In genomic region chr6:16270178-16270794, GRCh38 we compare ENCODE assay signal across 1 cellular context.
TF ChIP-seq lines count a peak whose summit lies in the region.

No MANE protein-coding gene starts in this region.

TF ChIP-seq in K562, 482 proteins besides CTCF, POLR2A, EP300 and RAD21 (continued from another document):
- TF ChIP-seq E2F1 (CRISPR knock-in tag; IDR thresholded peaks at IDR 0.05) (no peak; the same call in 1 of the 2 replicates), CBFA2T2 (conservative IDR thresholded peaks at IDR 0.05) (peak; percentile 99), ZNF431 (CRISPR knock-in tag; IDR thresholded peaks at IDR 0.05) (no peak), BACH1 (tag; IDR thresholded peaks at IDR 0.05) (peak; percentile 47; the same call in 1 of the 2 replicates), NR0B1 (IDR thresholded peaks at IDR 0.05; ENCODE audit: partially characterized antibody) (no peak), HMG20A (CRISPR knock-in tag; conservative IDR thresholded peaks at IDR 0.05) (no peak), PYGO2 (tag; IDR thresholded peaks at IDR 0.05) (no peak), SP2 (IDR thresholded peaks at IDR 0.05; ENCODE audit: extremely low read depth, low read depth, low read length, poor library complexity, severe bottlenecking) (no peak), ZNF384 (IDR thresholded peaks at IDR 0.05; ENCODE audit: low read depth, low read length) (no peak), MED1 (CRISPR knock-in tag; IDR thresholded peaks at IDR 0.05; ENCODE audit: borderline replicate concordance) (no peak), ARNT (IDR thresholded peaks at IDR 0.05) (peak; percentile 76 to 92; a peak in 2 of 4 replicates), MEF2D (tag; conservative IDR thresholded peaks at IDR 0.05; ENCODE audit: low read depth) (peak; percentile 77), MTF1 (CRISPR knock-in tag; IDR thresholded peaks at IDR 0.05; ENCODE audit: borderline replicate concordance) (no peak), BHLHE40 (IDR thresholded peaks at IDR 0.05; ENCODE audit: low read length) (peak; percentile 86), RNF219 (CRISPR knock-in tag; IDR thresholded peaks at IDR 0.05) (no peak), ETV1 (tag; conservative IDR thresholded peaks at IDR 0.05; ENCODE audit: low read depth) (peak; percentile 97), NCOR1 (IDR thresholded peaks at IDR 0.05) (peak; percentile 99), TCF15 (CRISPR knock-in tag; IDR thresholded peaks at IDR 0.05) (0 out of 2 replicates have a peak, but pooled peaks have one; percentile 9), YBX1 (IDR thresholded peaks at IDR 0.05) (no peak), SRSF3 (IDR thresholded peaks at IDR 0.05; ENCODE audit: insufficient read depth, low read length) (no peak), MGA (IDR thresholded peaks at IDR 0.05) (peak; percentile 72), NFATC3 (IDR thresholded peaks at IDR 0.05) (no peak; the same call in 1 of the 2 replicates), NFRKB (IDR thresholded peaks at IDR 0.05; ENCODE audit: low read depth) (peak; percentile 75; the same call in 1 of the 2 replicates), KAT8 (IDR thresholded peaks at IDR 0.05; ENCODE audit: low read depth) (no peak), GATAD2A (IDR thresholded peaks at IDR 0.05) (peak; percentile 95), GABPB2 (CRISPR knock-in tag; conservative IDR thresholded peaks at IDR 0.05) (no peak), RFX7 (CRISPR knock-in tag; IDR thresholded peaks at IDR 0.05) (no peak), GATAD2B (IDR thresholded peaks at IDR 0.05; ENCODE audit: borderline replicate concordance) (peak; percentile 96), ZBTB33 (CRISPR knock-in tag; IDR thresholded peaks at IDR 0.05) (peak; percentile 67; the same call in 1 of the 2 replicates), ZNF133 (CRISPR knock-in tag; IDR thresholded peaks at IDR 0.05) (no peak), RNF2 (IDR thresholded peaks at IDR 0.05) (peak; percentile 90), SMAD4 (CRISPR knock-in tag; conservative IDR thresholded peaks at IDR 0.05) (peak; percentile 96), CREB3L1 (IDR thresholded peaks at IDR 0.05; ENCODE audit: borderline replicate concordance, low read depth) (no peak), ETV5 (CRISPR knock-in tag; IDR thresholded peaks at IDR 0.05; ENCODE audit: low read depth) (peak; percentile 99), FOXA1 (IDR thresholded peaks at IDR 0.05; ENCODE audit: borderline replicate concordance) (no peak), THAP12 (CRISPR knock-in tag; IDR thresholded peaks at IDR 0.05) (peak; percentile 52; the same call in 1 of the 2 replicates), MECOM (CRISPR knock-in tag; IDR thresholded peaks at IDR 0.05) (peak; percentile 100), ZZZ3 (IDR thresholded peaks at IDR 0.05) (no peak), HDAC8 (tag; IDR thresholded peaks at IDR 0.05) (0 out of 2 replicates have a peak, but pooled peaks have one; percentile 64)
